Comparison of ENCODE assay signal across 1 cellular context in genomic region chr6:12608874-12609273, GRCh38.
TF ChIP-seq lines count a peak whose summit lies in the region.

No MANE protein-coding gene starts in this region.

TF ChIP-seq in GM23338, 12 proteins besides CTCF, POLR2A, EP300 and RAD21 (continued from another document):
- TF ChIP-seq, protein P1, sequence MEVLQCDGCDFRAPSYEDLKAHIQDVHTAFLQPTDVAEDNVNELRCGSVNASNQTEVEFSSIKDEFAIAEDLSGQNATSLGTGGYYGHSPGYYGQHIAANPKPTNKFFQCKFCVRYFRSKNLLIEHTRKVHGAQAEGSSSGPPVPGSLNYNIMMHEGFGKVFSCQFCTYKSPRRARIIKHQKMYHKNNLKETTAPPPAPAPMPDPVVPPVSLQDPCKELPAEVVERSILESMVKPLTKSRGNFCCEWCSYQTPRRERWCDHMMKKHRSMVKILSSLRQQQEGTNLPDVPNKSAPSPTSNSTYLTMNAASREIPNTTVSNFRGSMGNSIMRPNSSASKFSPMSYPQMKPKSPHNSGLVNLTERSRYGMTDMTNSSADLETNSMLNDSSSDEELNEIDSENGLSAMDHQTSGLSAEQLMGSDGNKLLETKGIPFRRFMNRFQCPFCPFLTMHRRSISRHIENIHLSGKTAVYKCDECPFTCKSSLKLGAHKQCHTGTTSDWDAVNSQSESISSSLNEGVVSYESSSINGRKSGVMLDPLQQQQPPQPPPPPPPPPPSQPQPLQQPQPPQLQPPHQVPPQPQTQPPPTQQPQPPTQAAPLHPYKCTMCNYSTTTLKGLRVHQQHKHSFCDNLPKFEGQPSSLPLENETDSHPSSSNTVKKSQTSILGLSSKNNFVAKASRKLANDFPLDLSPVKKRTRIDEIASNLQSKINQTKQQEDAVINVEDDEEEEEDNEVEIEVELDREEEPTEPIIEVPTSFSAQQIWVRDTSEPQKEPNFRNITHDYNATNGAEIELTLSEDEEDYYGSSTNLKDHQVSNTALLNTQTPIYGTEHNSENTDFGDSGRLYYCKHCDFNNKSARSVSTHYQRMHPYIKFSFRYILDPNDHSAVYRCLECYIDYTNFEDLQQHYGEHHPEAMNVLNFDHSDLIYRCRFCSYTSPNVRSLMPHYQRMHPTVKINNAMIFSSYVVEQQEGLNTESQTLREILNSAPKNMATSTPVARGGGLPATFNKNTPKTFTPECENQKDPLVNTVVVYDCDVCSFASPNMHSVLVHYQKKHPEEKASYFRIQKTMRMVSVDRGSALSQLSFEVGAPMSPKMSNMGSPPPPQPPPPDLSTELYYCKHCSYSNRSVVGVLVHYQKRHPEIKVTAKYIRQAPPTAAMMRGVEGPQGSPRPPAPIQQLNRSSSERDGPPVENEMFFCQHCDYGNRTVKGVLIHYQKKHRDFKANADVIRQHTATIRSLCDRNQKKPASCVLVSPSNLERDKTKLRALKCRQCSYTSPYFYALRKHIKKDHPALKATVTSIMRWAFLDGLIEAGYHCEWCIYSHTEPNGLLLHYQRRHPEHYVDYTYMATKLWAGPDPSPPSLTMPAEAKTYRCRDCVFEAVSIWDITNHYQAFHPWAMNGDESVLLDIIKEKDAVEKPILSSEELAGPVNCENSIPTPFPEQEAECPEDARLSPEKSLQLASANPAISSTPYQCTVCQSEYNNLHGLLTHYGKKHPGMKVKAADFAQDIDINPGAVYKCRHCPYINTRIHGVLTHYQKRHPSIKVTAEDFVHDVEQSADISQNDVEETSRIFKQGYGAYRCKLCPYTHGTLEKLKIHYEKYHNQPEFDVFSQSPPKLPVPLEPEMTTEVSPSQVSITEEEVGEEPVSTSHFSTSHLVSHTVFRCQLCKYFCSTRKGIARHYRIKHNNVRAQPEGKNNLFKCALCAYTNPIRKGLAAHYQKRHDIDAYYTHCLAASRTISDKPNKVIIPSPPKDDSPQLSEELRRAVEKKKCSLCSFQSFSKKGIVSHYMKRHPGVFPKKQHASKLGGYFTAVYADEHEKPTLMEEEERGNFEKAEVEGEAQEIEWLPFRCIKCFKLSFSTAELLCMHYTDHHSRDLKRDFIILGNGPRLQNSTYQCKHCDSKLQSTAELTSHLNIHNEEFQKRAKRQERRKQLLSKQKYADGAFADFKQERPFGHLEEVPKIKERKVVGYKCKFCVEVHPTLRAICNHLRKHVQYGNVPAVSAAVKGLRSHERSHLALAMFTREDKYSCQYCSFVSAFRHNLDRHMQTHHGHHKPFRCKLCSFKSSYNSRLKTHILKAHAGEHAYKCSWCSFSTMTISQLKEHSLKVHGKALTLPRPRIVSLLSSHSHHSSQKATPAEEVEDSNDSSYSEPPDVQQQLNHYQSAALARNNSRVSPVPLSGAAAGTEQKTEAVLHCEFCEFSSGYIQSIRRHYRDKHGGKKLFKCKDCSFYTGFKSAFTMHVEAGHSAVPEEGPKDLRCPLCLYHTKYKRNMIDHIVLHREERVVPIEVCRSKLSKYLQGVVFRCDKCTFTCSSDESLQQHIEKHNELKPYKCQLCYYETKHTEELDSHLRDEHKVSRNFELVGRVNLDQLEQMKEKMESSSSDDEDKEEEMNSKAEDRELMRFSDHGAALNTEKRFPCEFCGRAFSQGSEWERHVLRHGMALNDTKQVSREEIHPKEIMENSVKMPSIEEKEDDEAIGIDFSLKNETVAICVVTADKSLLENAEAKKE (CRISPR knock-in tag; IDR thresholded peaks at IDR 0.05): no peak
- TF ChIP-seq, protein P2, sequence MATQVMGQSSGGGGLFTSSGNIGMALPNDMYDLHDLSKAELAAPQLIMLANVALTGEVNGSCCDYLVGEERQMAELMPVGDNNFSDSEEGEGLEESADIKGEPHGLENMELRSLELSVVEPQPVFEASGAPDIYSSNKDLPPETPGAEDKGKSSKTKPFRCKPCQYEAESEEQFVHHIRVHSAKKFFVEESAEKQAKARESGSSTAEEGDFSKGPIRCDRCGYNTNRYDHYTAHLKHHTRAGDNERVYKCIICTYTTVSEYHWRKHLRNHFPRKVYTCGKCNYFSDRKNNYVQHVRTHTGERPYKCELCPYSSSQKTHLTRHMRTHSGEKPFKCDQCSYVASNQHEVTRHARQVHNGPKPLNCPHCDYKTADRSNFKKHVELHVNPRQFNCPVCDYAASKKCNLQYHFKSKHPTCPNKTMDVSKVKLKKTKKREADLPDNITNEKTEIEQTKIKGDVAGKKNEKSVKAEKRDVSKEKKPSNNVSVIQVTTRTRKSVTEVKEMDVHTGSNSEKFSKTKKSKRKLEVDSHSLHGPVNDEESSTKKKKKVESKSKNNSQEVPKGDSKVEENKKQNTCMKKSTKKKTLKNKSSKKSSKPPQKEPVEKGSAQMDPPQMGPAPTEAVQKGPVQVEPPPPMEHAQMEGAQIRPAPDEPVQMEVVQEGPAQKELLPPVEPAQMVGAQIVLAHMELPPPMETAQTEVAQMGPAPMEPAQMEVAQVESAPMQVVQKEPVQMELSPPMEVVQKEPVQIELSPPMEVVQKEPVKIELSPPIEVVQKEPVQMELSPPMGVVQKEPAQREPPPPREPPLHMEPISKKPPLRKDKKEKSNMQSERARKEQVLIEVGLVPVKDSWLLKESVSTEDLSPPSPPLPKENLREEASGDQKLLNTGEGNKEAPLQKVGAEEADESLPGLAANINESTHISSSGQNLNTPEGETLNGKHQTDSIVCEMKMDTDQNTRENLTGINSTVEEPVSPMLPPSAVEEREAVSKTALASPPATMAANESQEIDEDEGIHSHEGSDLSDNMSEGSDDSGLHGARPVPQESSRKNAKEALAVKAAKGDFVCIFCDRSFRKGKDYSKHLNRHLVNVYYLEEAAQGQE (IDR thresholded peaks at IDR 0.05; ENCODE audit: unreplicated experiment): no peak
TF ChIP-seq in GM23338: peak in this region for 0.
